ENCODE assay signal across 1 cellular context in genomic region chr4:10019521-10020051, GRCh38.
TF ChIP-seq lines count a peak whose summit lies in the region.

No MANE protein-coding gene starts in this region.

TF ChIP-seq in GM23338, 12 proteins besides CTCF, POLR2A, EP300 and RAD21 (continued from another document):
- TF ChIP-seq POLR2AphosphoS5 (IDR thresholded peaks at IDR 0.05; ENCODE audit: low read depth), result no peak
